ENCODE assay signal across 9 cellular contexts in genomic region chr4:87974856-87975462, GRCh38. TPM values are rescaled to one million over a fixed set of nuclear protein-coding genes. Genes with fewer than 3 reads are reported as not detected.
DNase-seq lines count a peak whose midpoint lies in the region; ATAC-seq and TF ChIP-seq lines count a peak whose summit lies in the region.
"Had no signal": no experiment of that assay in that cellular context is flagged by ENCODE, and none has a peak within 500 bp of the region (broad histone marks: within the 10 kb centered on the region; RNA-seq: fewer than 3 reads in every experiment).

No MANE protein-coding gene starts in this region.

- H3K4me3 ChIP-seq in HUES48 (ENCODE audit: low read depth, low read length) (peak overlapping the region; percentile 20; the same call in 1 of the 2 replicates), endodermal cell (ENCODE audit: low read length) (no peak overlapping the region)
- H3K4me3 ChIP-seq: right atrium auricular region had no signal

- no peaks in the 10 kb centered on the region for H3K27me3 ChIP-seq in HUES48 (ENCODE audit: control insufficient read depth, insufficient read depth, low read length)
- no peaks in the 10 kb centered on the region for H3K27me3 ChIP-seq in endodermal cell (ENCODE audit: control insufficient read depth, insufficient read depth, low read length, poor library complexity, severe bottlenecking)
- H3K27me3 ChIP-seq: right atrium auricular region had no signal

- no peaks in the 10 kb centered on the region for H3K36me3 Mint-ChIP-seq in endodermal cell (ENCODE audit: low read depth)

- H3K4me1 Mint-ChIP-seq in endodermal cell, result peaks cover 9% of the 10 kb centered on the region

- peak; percentile 42 for ATAC-seq in GM18909 (IDR thresholded peaks at IDR 0.05; ENCODE audit: poor library complexity, unreplicated experiment)
- ATAC-seq in GM18519 (IDR thresholded peaks at IDR 0.05; ENCODE audit: low FRiP score, unreplicated experiment), result no peak
- ATAC-seq in Right ventricle myocardium inferior, result no peak
- ATAC-seq in HG03280 (IDR thresholded peaks at IDR 0.05; ENCODE audit: unreplicated experiment), result no peak
- no peak for ATAC-seq in sciatic nerve

- no peaks in the 10 kb centered on the region for H3K36me3 ChIP-seq in HUES48 (ENCODE audit: control insufficient read depth, insufficient read depth, low read length)
- H3K36me3 ChIP-seq in endodermal cell (ENCODE audit: control insufficient read depth, insufficient read depth, low read length), result no peaks in the 10 kb centered on the region
- H3K36me3 ChIP-seq: right atrium auricular region had no signal

- H3K27ac Mint-ChIP-seq in endodermal cell, result no peak overlapping the region

- H3K27ac ChIP-seq in HUES48 (ENCODE audit: low read depth, low read length) (peak overlapping the region; percentile 53), endodermal cell (ENCODE audit: low read depth, low read length) (no peak overlapping the region)
- H3K27ac ChIP-seq: right atrium auricular region had no signal

- DNase-seq in A172 (ENCODE audit: low spot score) (peak; percentile 42), endodermal cell (peak; percentile 71), Right ventricle myocardium inferior (ENCODE audit: missing footprints) (no peak), sciatic nerve (ENCODE audit: low spot score) (no peak)

- H3K9me3 Mint-ChIP-seq in endodermal cell, result no peaks in the 10 kb centered on the region

- H3K27me3 Mint-ChIP-seq in endodermal cell (ENCODE audit: insufficient read depth), result no peaks in the 10 kb centered on the region

- H3K4me1 ChIP-seq in HUES48 (ENCODE audit: control insufficient read depth, insufficient read depth, low read length), result peaks cover 41% of the 10 kb centered on the region
- H3K4me1 ChIP-seq in endodermal cell (ENCODE audit: control insufficient read depth, insufficient read depth, low read length), result no peaks in the 10 kb centered on the region
- H3K4me1 ChIP-seq: right atrium auricular region had no signal

- WGBS in endodermal cell (ENCODE audit: insufficient coverage in 1 of 2, insufficient read length in 1 of 2), 2 experiments, result 74 to 78% methylated on average over 5 to 6 of the region's 6 CpGs

- H3K9me3 ChIP-seq in HUES48 (ENCODE audit: control insufficient read depth, insufficient read depth, low read length) (no peaks in the 10 kb centered on the region), endodermal cell (ENCODE audit: control insufficient read depth, low read length) (no peaks in the 10 kb centered on the region)
- H3K9me3 ChIP-seq: right atrium auricular region had no signal

- intact Hi-C loops in Right ventricle myocardium inferior (cut with DNase I) (loop anchor here (5.0 to 10.0 kb wide), 2 partner anchors 63 to 300 kb away; no protein-coding TSS in a partner anchor), sciatic nerve (cut with DNase I) (loop anchor here (5.0 kb wide), 1 partner anchor 113 kb away; no protein-coding TSS in a partner anchor)

- no peak overlapping the region for H3K4me3 Mint-ChIP-seq in endodermal cell

- no peak for TF ChIP-seq CTCF in endodermal cell (conservative IDR thresholded peaks at IDR 0.05)

- H3K9ac ChIP-seq in HUES48 (ENCODE audit: low read depth, low read length) (peak overlapping the region; percentile 18; the same call in 1 of the 2 replicates), endodermal cell (ENCODE audit: extremely low read depth, low read length, poor library complexity, severe bottlenecking) (no peak overlapping the region)

RNA-seq across cellular contexts. Expression of gene SPP1, which starts 0.6 kb away (rescaled TPM):
- 75.5 and 130 TPM in 2 replicates for total RNA-seq in A172 (2014; rRNA removed; shearing (Covaris generic))
- 1 to 10 TPM in 1 of 2 donors, under 1 TPM in 1; 0.31 to 8.8 TPM for total RNA-seq in endodermal cell
- polyA plus RNA-seq in endodermal cell (2013, experiment 1 of 2), result 17.8 TPM
- polyA plus RNA-seq in endodermal cell (2013, experiment 2 of 2), result 27.3 TPM
- 5.0 TPM for total RNA-seq in Right ventricle myocardium inferior
- 254 TPM for total RNA-seq in sciatic nerve

RNA-seq across cellular contexts. Expression of gene PKD2, which starts 32.5 kb away (rescaled TPM):
- 28.3 and 42.4 TPM in 2 replicates for total RNA-seq in A172 (2014; rRNA removed; shearing (Covaris generic))
- 10 to 100 TPM; 31.4 to 34.2 TPM for total RNA-seq in endodermal cell
- polyA plus RNA-seq in endodermal cell (2013, experiment 1 of 2), result 20.2 TPM
- polyA plus RNA-seq in endodermal cell (2013, experiment 2 of 2), result 19.8 TPM
- 12.3 TPM for total RNA-seq in Right ventricle myocardium inferior
- 61.3 TPM for total RNA-seq in sciatic nerve

Comparison
In these comparisons a context has a peak if more than half of its experiments do, and no peak if none do; other contexts are left out.
1. DNase-seq: peak in A172 (single experiment) and endodermal cell (single experiment); none in Right ventricle myocardium inferior (single experiment) and sciatic nerve (single experiment).